1 cellular context compared by ENCODE assay signal in the genomic region with DNA sequence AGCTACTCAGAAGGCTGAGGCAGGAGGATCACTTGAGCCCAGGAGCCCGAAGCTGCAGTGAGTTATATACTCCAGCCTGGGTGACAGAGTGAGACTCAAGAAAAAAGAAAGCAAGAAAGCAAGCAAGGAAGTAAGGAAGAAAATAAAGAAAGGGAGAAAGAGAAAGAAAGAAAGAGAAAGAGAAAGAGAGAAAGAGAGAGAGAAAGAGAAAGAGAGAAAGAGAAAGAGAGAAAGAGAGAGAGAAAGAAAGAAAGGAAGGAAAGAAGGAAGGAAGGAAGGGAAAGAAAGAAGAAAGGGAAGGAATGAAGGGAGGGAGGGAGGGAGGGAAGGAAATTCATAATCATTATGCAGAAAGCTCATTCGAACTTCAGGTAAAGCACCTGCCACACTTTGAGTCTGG.
TF ChIP-seq lines count a peak whose summit lies in the region.

No MANE protein-coding gene starts in this region.

TF ChIP-seq in HEK293, 187 proteins besides CTCF, POLR2A, EP300 and RAD21 (continued from another document):
- TF ChIP-seq, protein P1, sequence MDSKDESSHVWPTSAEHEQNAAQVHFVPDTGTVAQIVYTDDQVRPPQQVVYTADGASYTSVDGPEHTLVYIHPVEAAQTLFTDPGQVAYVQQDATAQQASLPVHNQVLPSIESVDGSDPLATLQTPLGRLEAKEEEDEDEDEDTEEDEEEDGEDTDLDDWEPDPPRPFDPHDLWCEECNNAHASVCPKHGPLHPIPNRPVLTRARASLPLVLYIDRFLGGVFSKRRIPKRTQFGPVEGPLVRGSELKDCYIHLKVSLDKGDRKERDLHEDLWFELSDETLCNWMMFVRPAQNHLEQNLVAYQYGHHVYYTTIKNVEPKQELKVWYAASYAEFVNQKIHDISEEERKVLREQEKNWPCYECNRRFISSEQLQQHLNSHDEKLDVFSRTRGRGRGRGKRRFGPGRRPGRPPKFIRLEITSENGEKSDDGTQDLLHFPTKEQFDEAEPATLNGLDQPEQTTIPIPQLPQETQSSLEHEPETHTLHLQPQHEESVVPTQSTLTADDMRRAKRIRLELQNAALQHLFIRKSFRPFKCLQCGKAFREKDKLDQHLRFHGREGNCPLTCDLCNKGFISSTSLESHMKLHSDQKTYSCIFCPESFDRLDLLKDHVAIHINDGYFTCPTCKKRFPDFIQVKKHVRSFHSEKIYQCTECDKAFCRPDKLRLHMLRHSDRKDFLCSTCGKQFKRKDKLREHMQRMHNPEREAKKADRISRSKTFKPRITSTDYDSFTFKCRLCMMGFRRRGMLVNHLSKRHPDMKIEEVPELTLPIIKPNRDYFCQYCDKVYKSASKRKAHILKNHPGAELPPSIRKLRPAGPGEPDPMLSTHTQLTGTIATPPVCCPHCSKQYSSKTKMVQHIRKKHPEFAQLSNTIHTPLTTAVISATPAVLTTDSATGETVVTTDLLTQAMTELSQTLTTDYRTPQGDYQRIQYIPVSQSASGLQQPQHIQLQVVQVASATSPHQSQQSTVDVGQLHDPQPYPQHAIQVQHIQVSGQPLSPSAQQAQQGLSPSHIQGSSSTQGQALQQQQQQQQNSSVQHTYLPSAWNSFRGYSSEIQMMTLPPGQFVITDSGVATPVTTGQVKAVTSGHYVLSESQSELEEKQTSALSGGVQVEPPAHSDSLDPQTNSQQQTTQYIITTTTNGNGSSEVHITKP (tag by site-specific recombination; IDR thresholded peaks at IDR 0.05), result no peak
- no peak for TF ChIP-seq ZNF514 (tag by site-specific recombination; IDR thresholded peaks at IDR 0.05)
- peak; percentile 93 for TF ChIP-seq PRDM1 (tag by site-specific recombination; IDR thresholded peaks at IDR 0.05)
- TF ChIP-seq ZNF560 (tag by site-specific recombination; IDR thresholded peaks at IDR 0.05; ENCODE audit: borderline replicate concordance), result no peak
- no peak for TF ChIP-seq GLIS1 (tag by site-specific recombination; IDR thresholded peaks at IDR 0.05)
